20 cellular contexts compared by ENCODE assay signal in genomic region chrX:32995427-32995826, GRCh38.
"Had no signal": no experiment of that assay in that cellular context is flagged by ENCODE, and none has a peak within 500 bp of the region (broad histone marks: within the 10 kb centered on the region; RNA-seq: fewer than 3 reads in every experiment).

No MANE protein-coding gene starts in this region.

- H3K36me3 Mint-ChIP-seq: memory B cell; natural killer cell; stimulated activated effector memory CD8-positive, alpha-beta T cell treated with anti-CD3 and anti-CD28 coated beads, Interleukin-12 subunit alpha, Interleukin-12 subunit beta, amount 100 ng/mL, for 72 hours; type B pancreatic cell had no signal

- H3K27ac ChIP-seq: esophagus squamous epithelium, ovary, suprapubic skin, thyroid gland had no signal

- H3K27ac Mint-ChIP-seq: effector memory CD8-positive, alpha-beta T cell; memory B cell; natural killer cell; stimulated activated effector memory CD8-positive, alpha-beta T cell treated with anti-CD3 and anti-CD28 coated beads, Interleukin-12 subunit alpha, Interleukin-12 subunit beta, amount 100 ng/mL, for 72 hours; type B pancreatic cell had no signal

- H3K27me3 ChIP-seq: esophagus squamous epithelium, ovary, suprapubic skin, thyroid gland had no signal

- H3K36me3 ChIP-seq: esophagus squamous epithelium, ovary, suprapubic skin, thyroid gland had no signal

- FAIRE-seq: endometrium, keratinocyte had no signal

- H3K4me1 Mint-ChIP-seq: memory B cell; natural killer cell; stimulated activated effector memory CD8-positive, alpha-beta T cell treated with anti-CD3 and anti-CD28 coated beads, Interleukin-12 subunit alpha, Interleukin-12 subunit beta, amount 100 ng/mL, for 72 hours had no signal

- DNase-seq: cortex of kidney; effector memory CD8-positive, alpha-beta T cell; erythroblast; esophagus squamous epithelium; natural killer cell; occipital lobe; ovary; posterior cingulate gyrus; stimulated activated CD4-positive, alpha-beta T cell treated with anti-CD3 and anti-CD28 coated beads, Interleukin-2, amount 100 ng/mL, for 24 hours; stimulated activated CD4-positive, alpha-beta T cell treated with anti-CD3 and anti-CD28 coated beads, Interleukin-4, amount 100 ng/mL, for 24 hours; stimulated activated naive CD8-positive, alpha-beta T cell treated with anti-CD3 and anti-CD28 coated beads, Interleukin-15, Interleukin-2, amounts not matched to agents 100 U/mL and 50 U/mL, for 24 hours; thyroid gland had no signal

- H3K9me3 ChIP-seq: esophagus squamous epithelium, ovary, suprapubic skin, thyroid gland had no signal

- H3K4me3 ChIP-seq: esophagus squamous epithelium, lung, ovary, suprapubic skin, thyroid gland had no signal

- H3K4me1 ChIP-seq: esophagus squamous epithelium, suprapubic skin, thyroid gland had no signal

- ATAC-seq: effector memory CD8-positive, alpha-beta T cell; natural killer cell; sciatic nerve; stimulated activated effector memory CD8-positive, alpha-beta T cell treated with anti-CD3 and anti-CD28 coated beads, Interleukin-12 subunit alpha, Interleukin-12 subunit beta, amount 100 ng/mL, for 72 hours; stimulated activated naive CD8-positive, alpha-beta T cell treated with anti-CD3 and anti-CD28 coated beads, Interleukin-15, Interleukin-2, amounts not matched to agents 100 U/mL and 50 U/mL, for 24 hours had no signal

- H3K4me3 Mint-ChIP-seq: effector memory CD8-positive, alpha-beta T cell; memory B cell; natural killer cell; stimulated activated effector memory CD8-positive, alpha-beta T cell treated with anti-CD3 and anti-CD28 coated beads, Interleukin-12 subunit alpha, Interleukin-12 subunit beta, amount 100 ng/mL, for 72 hours; type B pancreatic cell had no signal

- H3K9me3 Mint-ChIP-seq: effector memory CD8-positive, alpha-beta T cell; memory B cell; stimulated activated effector memory CD8-positive, alpha-beta T cell treated with anti-CD3 and anti-CD28 coated beads, Interleukin-12 subunit alpha, Interleukin-12 subunit beta, amount 100 ng/mL, for 72 hours; type B pancreatic cell had no signal

- H3K27me3 Mint-ChIP-seq: effector memory CD8-positive, alpha-beta T cell; memory B cell; type B pancreatic cell had no signal
